ENCODE assay signal across 16 cellular contexts in genomic region chr3:23071306-23071705, GRCh38.
DNase-seq lines count a peak whose midpoint lies in the region; ATAC-seq, FAIRE-seq and TF ChIP-seq lines count a peak whose summit lies in the region.
"Had no signal": no experiment of that assay in that cellular context is flagged by ENCODE, and none has a peak within 500 bp of the region (broad histone marks: within the 10 kb centered on the region; RNA-seq: fewer than 3 reads in every experiment).

No MANE protein-coding gene starts in this region.

- no peak for TF ChIP-seq RAD21 in GM12878 (IDR thresholded peaks at IDR 0.05; ENCODE audit: insufficient read depth, low read depth, low read length)

- in situ Hi-C loops in GM12878 (cut with MboI), result no loop called here

- ATAC-seq in GM21367 (IDR thresholded peaks at IDR 0.05; ENCODE audit: unreplicated experiment) (peak; percentile 14), HG03039 (IDR thresholded peaks at IDR 0.05; ENCODE audit: unreplicated experiment) (peak; percentile 26), GM12878 (no peak), left lobe of liver (no peak)
- ATAC-seq: activated CD4-positive, alpha-beta T cell treated with anti-CD3 and anti-CD28 coated beads for 36 hours had no signal

- TF ChIP-seq CTCF in GM12878 (IDR thresholded peaks at IDR 0.05 in 2 of 3, conservative IDR thresholded peaks at IDR 0.05 in 1 of 3; ENCODE audit: control insufficient read depth in 2 of 3, extremely low read depth in 1 of 3, insufficient read depth in 1 of 3, low read depth in 3 of 3, low read length in 3 of 3) (no peak), hepatocyte (IDR thresholded peaks at IDR 0.05; ENCODE audit: poor library complexity) (no peak)

- intact Hi-C loops in GM12878 (cut with micrococcal nuclease; ENCODE audit: unreplicated experiment), result no loop called here
- intact Hi-C loops in posterior vena cava (cut with DNase I), result no loop called here

- CTCF ChIA-PET in GM12878 (lab: Yijun Ruan, JAX), result no interaction called here

- BruUV-seq in GM12878 (replicated peaks; lab: Mats Ljungman, UMichigan), result no TSS peak

- H3K9ac ChIP-seq in GM12878 (ENCODE audit: control insufficient read depth, insufficient read depth, low read length), result no peak overlapping the region

- FAIRE-seq in GM12891 (lab: Jason Lieb, UNC) (peak; percentile 5), GM12878 (lab: Jason Lieb, UNC) (no peak)

- H3K4me2 ChIP-seq in GM12878 (ENCODE audit: control insufficient read depth, insufficient read depth) (peak overlapping the region; percentile 31; the same call in 1 of the 2 replicates), hepatocyte (no peak overlapping the region)

- no peak for TF ChIP-seq POLR2A in GM12891 (IDR thresholded peaks at IDR 0.05; ENCODE audit: low read depth, low read length)
- TF ChIP-seq POLR2A in GM12878 (IDR thresholded peaks at IDR 0.05; ENCODE audit: low read depth, low read length), result no peak

- POLR2A ChIA-PET in GM12878 (lab: Charles Lee), result no interaction called here

- no peak for TF ChIP-seq EP300 in GM12878 (IDR thresholded peaks at IDR 0.05; ENCODE audit: borderline replicate concordance in 1 of 2, control insufficient read depth in 1 of 2, low read depth in 2 of 2, low read length in 2 of 2)

- no peaks in the 10 kb centered on the region for H3K9me2 ChIP-seq in hepatocyte (replicated peaks; ENCODE audit: insufficient read depth)

- no peaks in the 10 kb centered on the region for H3K79me2 ChIP-seq in GM12878 (ENCODE audit: control insufficient read depth, insufficient read depth, low read length)
- H3K79me2 ChIP-seq in hepatocyte, result no peaks in the 10 kb centered on the region

- H3K36me3 ChIP-seq in GM12878 (ENCODE audit: control insufficient read depth in 2 of 2, insufficient read depth in 2 of 2, low read length in 1 of 2) (no peaks in the 10 kb centered on the region), hepatocyte (replicated peaks; ENCODE audit: insufficient read depth, low read depth) (no peaks in the 10 kb centered on the region)
- H3K36me3 ChIP-seq: uterus had no signal

- no peaks in the 10 kb centered on the region for H3K9me3 ChIP-seq in GM12878 (replicated peaks; ENCODE audit: control insufficient read depth, insufficient read depth, low read length)
- no peaks in the 10 kb centered on the region for H3K9me3 ChIP-seq in hepatocyte (ENCODE audit: low read depth)
- H3K9me3 ChIP-seq: uterus had no signal

- H3K27ac ChIP-seq in GM12878 (ENCODE audit: control insufficient read depth, insufficient read depth), result no peak overlapping the region
- no peak overlapping the region for H3K27ac ChIP-seq in hepatocyte
- H3K27ac ChIP-seq: uterus had no signal

- H3K4me1 ChIP-seq in GM12878 (ENCODE audit: control insufficient read depth, insufficient read depth, low read length) (peaks cover 12% of the 10 kb centered on the region), hepatocyte (ENCODE audit: insufficient read depth) (no peaks in the 10 kb centered on the region)
- H3K4me1 ChIP-seq: uterus had no signal

- RAD21 ChIA-PET in GM12878 (lab: Charles Lee; ENCODE audit: unreplicated experiment), result no interaction called here

- SMC1A ChIA-PET in GM12878 (lab: Charles Lee; ENCODE audit: uncharacterized antibody, unreplicated experiment), result interaction anchor here (1.0 to 1.8 kb wide), 2 partner anchors 34 to 331 kb away, joined by 3 to 5 read pairs; no protein-coding TSS in a partner anchor

- H3K27me3 ChIP-seq in GM12878 (replicated peaks in 1 of 2; ENCODE audit: control insufficient read depth in 2 of 2, insufficient read depth in 2 of 2, low read length in 1 of 2) (no peaks in the 10 kb centered on the region), hepatocyte (no peaks in the 10 kb centered on the region)
- H3K27me3 ChIP-seq: uterus had no signal

- WGBS in GM12878 (ENCODE audit: insufficient coverage, insufficient replicate concordance, low lambda C conversion rate, missing lambda C conversion rate), result 0% methylated on average over 1 of the region's 1 CpG
- 83% methylated on average over 1 of the region's 1 CpG for WGBS in hepatocyte (ENCODE audit: low lambda C conversion rate, missing lambda C conversion rate)

- H2AFZ ChIP-seq in GM12878 (ENCODE audit: control insufficient read depth, low read depth, low read length) (no peak overlapping the region; the same call in 1 of the 2 replicates), hepatocyte (no peak overlapping the region)

- DNase-seq in GM12891 (ENCODE audit: insufficient read length, low spot score) (no peak), GM12878 (ENCODE audit: low read depth, low spot score) (no peak), left lobe of liver (ENCODE audit: low spot score) (no peak), posterior vena cava (ENCODE audit: low spot score) (no peak), NCI-H1105 treated with DMSO at 0.1 percent for 48 hours (lab: John Stamatoyannopoulos, UW) (no peak), hepatocyte (ENCODE audit: low spot score) (no peak)
- DNase-seq: activated CD4-positive, alpha-beta T cell treated with anti-CD3 and anti-CD28 coated beads for 36 hours; activated effector memory CD4-positive, alpha-beta T cell treated with Interleukin-2 at 50 U/mL for 16 hours; central memory CD4-positive, alpha-beta T cell; H7; IMR-90; NCI-H226; SHP77 treated with DMSO at 0.1 percent for 48 hours; uterus had no signal

- no peak overlapping the region for H3K4me3 ChIP-seq in GM12878
- no peak overlapping the region for H3K4me3 ChIP-seq in hepatocyte
- H3K4me3 ChIP-seq: uterus had no signal

- H4K20me1 ChIP-seq in GM12878 (ENCODE audit: control insufficient read depth, insufficient read depth) (no peaks in the 10 kb centered on the region), hepatocyte (ENCODE audit: insufficient read depth, poor library complexity, severe bottlenecking) (no peaks in the 10 kb centered on the region)

TF ChIP-seq in GM12891, 5 proteins besides CTCF, POLR2A, EP300 and RAD21:
- TF ChIP-seq POLR2AphosphoS5 (IDR thresholded peaks at IDR 0.05; ENCODE audit: low read depth, low read length), result no peak
- no peak for TF ChIP-seq PAX5 (IDR thresholded peaks at IDR 0.05; ENCODE audit: insufficient read depth, low read length, severe bottlenecking)
- no peak for TF ChIP-seq TAF1 (IDR thresholded peaks at IDR 0.05; ENCODE audit: low read depth, low read length)
- TF ChIP-seq SPI1 (IDR thresholded peaks at IDR 0.05; ENCODE audit: low read depth, low read length), result no peak
- no peak for TF ChIP-seq POU2F2 (IDR thresholded peaks at IDR 0.05; ENCODE audit: low read depth, low read length)
TF ChIP-seq in GM12891: peak in this region for 0.

TF ChIP-seq in GM12878, 131 proteins besides CTCF, POLR2A, EP300 and RAD21 (continues in another document):
- no peak for TF ChIP-seq CBX5 (IDR thresholded peaks at IDR 0.05; ENCODE audit: low read depth)
- no peak for TF ChIP-seq SUPT20H (IDR thresholded peaks at IDR 0.05; ENCODE audit: borderline replicate concordance, control insufficient read depth, low read depth, low read length)
- TF ChIP-seq SREBF2 (IDR thresholded peaks at IDR 0.05; ENCODE audit: low read length), result no peak
- TF ChIP-seq RUNX3 (IDR thresholded peaks at IDR 0.05; ENCODE audit: low read length), result no peak
- TF ChIP-seq PKNOX1 (IDR thresholded peaks at IDR 0.05), result no peak
- TF ChIP-seq IRF3 (IDR thresholded peaks at IDR 0.05), result no peak
- no peak for TF ChIP-seq ZBTB11 (CRISPR knock-in tag; IDR thresholded peaks at IDR 0.05)
- TF ChIP-seq ZNF217 (IDR thresholded peaks at IDR 0.05), result no peak
- no peak for TF ChIP-seq BCL11A (IDR thresholded peaks at IDR 0.05; ENCODE audit: low read depth, low read length)
- TF ChIP-seq FOS (IDR thresholded peaks at IDR 0.05; ENCODE audit: borderline replicate concordance, extremely low read depth, insufficient read length), result no peak
- TF ChIP-seq NR2C1 (IDR thresholded peaks at IDR 0.05), result no peak
- TF ChIP-seq FOXM1 (IDR thresholded peaks at IDR 0.05; ENCODE audit: low read depth, low read length), result no peak

Comparison
In these comparisons a context has a peak if more than half of its experiments do, and no peak if none do; other contexts are left out.
1. ATAC-seq: peak in GM21367 (single experiment) and HG03039 (single experiment); none in GM12878 (single experiment) and left lobe of liver (single experiment).